19 cellular contexts compared by ENCODE assay signal in the genomic region with DNA sequence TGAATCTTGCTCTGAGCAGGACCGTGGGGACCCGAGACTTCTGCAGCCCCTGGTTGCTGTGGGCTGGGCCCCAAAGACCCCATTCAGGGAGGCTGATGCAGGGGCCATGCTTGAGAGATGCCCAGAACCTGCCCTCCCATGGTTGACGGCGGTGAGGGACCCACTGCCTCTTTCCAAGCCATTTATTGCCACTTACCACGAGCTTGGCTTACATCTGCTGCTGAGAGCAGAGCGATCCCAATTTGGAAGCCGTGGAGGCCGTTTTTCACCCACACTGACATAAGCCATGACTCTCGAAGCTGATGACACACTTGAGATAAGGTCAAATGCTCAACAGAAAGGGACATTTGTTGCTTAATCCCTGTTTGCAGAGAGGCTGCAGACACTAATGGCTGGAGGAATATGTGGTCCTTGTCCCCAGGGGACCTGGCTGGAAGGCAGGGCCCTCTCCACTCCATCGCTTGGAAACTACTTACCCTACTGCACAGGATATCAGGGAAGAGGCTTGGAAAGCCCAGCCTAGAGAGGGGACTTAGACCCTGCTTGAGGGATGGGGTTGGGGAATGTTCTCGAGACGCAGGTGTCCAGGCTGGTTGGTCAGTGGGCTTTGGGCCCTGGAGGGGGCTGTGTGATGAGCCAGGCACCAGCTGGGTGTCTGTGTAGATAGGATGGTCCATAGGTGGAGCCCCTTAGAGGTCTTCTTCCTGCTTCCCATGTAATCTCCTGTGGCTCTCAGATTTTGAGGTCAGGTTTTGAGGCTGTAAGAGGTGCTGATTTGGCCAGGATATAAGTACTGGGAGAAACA. TPM values are rescaled to one million over a fixed set of nuclear protein-coding genes. Genes with fewer than 3 reads are reported as not detected.
"Had no signal": no experiment of that assay in that cellular context is flagged by ENCODE, and none has a peak within 500 bp of the region (broad histone marks: within the 10 kb centered on the region; RNA-seq: fewer than 3 reads in every experiment).

No MANE protein-coding gene starts in this region.

- H3K36me3 Mint-ChIP-seq: activated naive CD8-positive, alpha-beta T cell; brain; memory B cell; naive thymus-derived CD8-positive, alpha-beta T cell; WTC11 had no signal

- H3K27me3 ChIP-seq: foreskin keratinocyte had no signal

- H3K27me3 Mint-ChIP-seq: activated CD4-positive, alpha-beta memory T cell treated with anti-CD3 and anti-CD28 coated beads, Interleukin-2, amount 10 ng/mL, durations not matched to agents 7 days and 5 days; memory B cell had no signal

- H3K9me3 Mint-ChIP-seq: activated CD4-positive, alpha-beta memory T cell treated with anti-CD3 and anti-CD28 coated beads, Interleukin-2, amount 10 ng/mL, durations not matched to agents 7 days and 5 days; brain; stimulated activated naive CD8-positive, alpha-beta T cell treated with anti-CD3 and anti-CD28 coated beads, Interleukin-15, Interleukin-2, amounts not matched to agents 100 ng/mL and 50 ng/mL, for 24 hours; WTC11 had no signal

- ATAC-seq: foreskin keratinocyte; left lobe of liver; naive thymus-derived CD8-positive, alpha-beta T cell; T-helper 17 cell; WTC11 had no signal

- DNase-seq: activated CD4-positive, alpha-beta memory T cell treated with anti-CD3 and anti-CD28 coated beads, Interleukin-2, amount 10 ng/mL, durations not matched to agents 7 days and 5 days; activated CD4-positive, alpha-beta T cell treated with anti-CD3 and anti-CD28 coated beads for 4 hours; activated gamma-delta T cell treated with Interleukin-2 at 50 U/mL for 16 hours; activated T-cell treated with anti-CD3 and anti-CD28 coated beads, Interleukin-2, amount 50 U/mL, for 48 hours; amygdala; cortex of kidney; effector memory CD4-positive, alpha-beta T cell; foreskin keratinocyte; naive thymus-derived CD8-positive, alpha-beta T cell; posterior cingulate gyrus; T-helper 17 cell had no signal

- H3K4me1 Mint-ChIP-seq: activated CD4-positive, alpha-beta memory T cell treated with anti-CD3 and anti-CD28 coated beads, Interleukin-2, amount 10 ng/mL, durations not matched to agents 7 days and 5 days; memory B cell; T-helper 17 cell had no signal

- FAIRE-seq: islet of Langerhans had no signal

- H3K4me3 ChIP-seq: smooth muscle cell had no signal

- H3K27ac Mint-ChIP-seq: activated CD4-positive, alpha-beta memory T cell treated with anti-CD3 and anti-CD28 coated beads, Interleukin-2, amount 10 ng/mL, durations not matched to agents 7 days and 5 days; activated naive CD8-positive, alpha-beta T cell; brain; memory B cell; stimulated activated naive CD8-positive, alpha-beta T cell treated with anti-CD3 and anti-CD28 coated beads, Interleukin-15, Interleukin-2, amounts not matched to agents 100 ng/mL and 50 ng/mL, for 24 hours; T-helper 17 cell; WTC11 had no signal

- H3K4me3 Mint-ChIP-seq: activated CD4-positive, alpha-beta memory T cell treated with anti-CD3 and anti-CD28 coated beads, Interleukin-2, amount 10 ng/mL, durations not matched to agents 7 days and 5 days; activated naive CD8-positive, alpha-beta T cell; brain; memory B cell; naive thymus-derived CD8-positive, alpha-beta T cell; stimulated activated naive CD8-positive, alpha-beta T cell treated with anti-CD3 and anti-CD28 coated beads, Interleukin-15, Interleukin-2, amounts not matched to agents 100 ng/mL and 50 ng/mL, for 24 hours; T-helper 17 cell; WTC11 had no signal

- H3K4me1 ChIP-seq: foreskin keratinocyte had no signal

- H3K27ac ChIP-seq: foreskin keratinocyte had no signal

RNA-seq across cellular contexts. Expression of gene ZNF536, which starts 15.3 kb away (rescaled TPM):
- total RNA-seq: activated CD4-positive, alpha-beta memory T cell treated with anti-CD3 and anti-CD28 coated beads, Interleukin-2, amount 10 ng/mL, durations not matched to agents 7 days and 5 days; foreskin keratinocyte; left lobe of liver; naive thymus-derived CD8-positive, alpha-beta T cell; smooth muscle cell; T-helper 17 cell had no signal
- polyA plus RNA-seq: foreskin keratinocyte; naive thymus-derived CD8-positive, alpha-beta T cell; smooth muscle cell had no signal
